1 cellular context compared by ENCODE assay signal in genomic region chr6:7975764-7976146, GRCh38.
TF ChIP-seq lines count a peak whose summit lies in the region.

No MANE protein-coding gene starts in this region.

TF ChIP-seq in HepG2, 621 proteins besides CTCF, POLR2A, EP300 and RAD21 (continued from another document and continues in another):
- no peak for TF ChIP-seq ATF4 (CRISPR knock-in tag; IDR thresholded peaks at IDR 0.05)
- no peak for TF ChIP-seq SATB2 (CRISPR knock-in tag; IDR thresholded peaks at IDR 0.05)
- no peak for TF ChIP-seq ZNF446 (CRISPR knock-in tag; IDR thresholded peaks at IDR 0.05)
- no peak for TF ChIP-seq SP2 (CRISPR knock-in tag; IDR thresholded peaks at IDR 0.05)
- no peak for TF ChIP-seq KDM5A (IDR thresholded peaks at IDR 0.05; ENCODE audit: borderline replicate concordance, low read length)
- no peak for TF ChIP-seq AFF4 (CRISPR knock-in tag; IDR thresholded peaks at IDR 0.05)
- TF ChIP-seq MAFF (IDR thresholded peaks at IDR 0.05; ENCODE audit: low read depth, low read length), result no peak
- TF ChIP-seq GMEB2 (CRISPR knock-in tag; IDR thresholded peaks at IDR 0.05; ENCODE audit: low read depth), result no peak
- TF ChIP-seq ZNF616 (CRISPR knock-in tag; IDR thresholded peaks at IDR 0.05; ENCODE audit: low read depth), result no peak
- TF ChIP-seq ZBTB39 (CRISPR knock-in tag; IDR thresholded peaks at IDR 0.05), result no peak
- 0 out of 2 replicates have a peak, but pooled peaks have one; percentile 9 for TF ChIP-seq ZHX2 (IDR thresholded peaks at IDR 0.05; ENCODE audit: low read depth)
- TF ChIP-seq ZHX2 (CRISPR knock-in tag; IDR thresholded peaks at IDR 0.05; ENCODE audit: borderline replicate concordance), result no peak
- TF ChIP-seq ZNF501 (CRISPR knock-in tag; IDR thresholded peaks at IDR 0.05), result no peak
- no peak for TF ChIP-seq ATF2 (CRISPR knock-in tag; IDR thresholded peaks at IDR 0.05)
- TF ChIP-seq BCL6 (CRISPR knock-in tag; IDR thresholded peaks at IDR 0.05), result no peak
- no peak for TF ChIP-seq THAP9 (CRISPR knock-in tag; IDR thresholded peaks at IDR 0.05; ENCODE audit: borderline replicate concordance)
- TF ChIP-seq E2F1 (CRISPR knock-in tag; IDR thresholded peaks at IDR 0.05), result no peak
- TF ChIP-seq ZNF646 (CRISPR knock-in tag; IDR thresholded peaks at IDR 0.05), result no peak
- no peak for TF ChIP-seq IRF1 (CRISPR knock-in tag; IDR thresholded peaks at IDR 0.05; ENCODE audit: low read depth)
- TF ChIP-seq PHF20 (CRISPR knock-in tag; IDR thresholded peaks at IDR 0.05), result no peak
- TF ChIP-seq ATRX (CRISPR knock-in tag; IDR thresholded peaks at IDR 0.05; ENCODE audit: borderline replicate concordance), result no peak
